7 cellular contexts compared by ENCODE assay signal in genomic region chr15:29270169-29270955, GRCh38. TPM values are rescaled to one million over a fixed set of nuclear protein-coding genes. Genes with fewer than 3 reads are reported as not detected.
DNase-seq lines count a peak whose midpoint lies in the region; ATAC-seq and TF ChIP-seq lines count a peak whose summit lies in the region.

No MANE protein-coding gene starts in this region.

- H3K36me3 Mint-ChIP-seq in activated naive CD4-positive, alpha-beta T cell treated with anti-CD3 and anti-CD28 coated beads, Interleukin-2, amount 50 U/mL, for 24 hours: peaks cover 5% of the 10 kb centered on the region

- peak overlapping the region; percentile 90 for H3K27ac ChIP-seq in Karpas-422 (ENCODE audit: low read length)
- H3K27ac ChIP-seq in right cardiac atrium (ENCODE audit: low read length): peak overlapping the region; percentile 53
- H3K27ac ChIP-seq in skeletal muscle tissue (ENCODE audit: low read depth, low read length): peak overlapping the region; percentile 88

- 2% methylated on average over 8 of the region's 8 CpGs for WGBS in right cardiac atrium

- no peak for TF ChIP-seq CTCF in GM13976 (IDR thresholded peaks at IDR 0.05; ENCODE audit: borderline replicate concordance, control extremely low read depth, extremely low read depth, insufficient read depth, missing control alignments)

- H3K4me3 ChIP-seq in Karpas-422 (ENCODE audit: low read length) (peak overlapping the region; percentile 91), right cardiac atrium (ENCODE audit: low read length) (peak overlapping the region; percentile 89), skeletal muscle tissue (ENCODE audit: low read length in 3 of 3) (peak overlapping the region; percentile 85 to 96 (median 89))

- H3K9me3 ChIP-seq in Karpas-422 (ENCODE audit: low read length): no peaks in the 10 kb centered on the region
- no peaks in the 10 kb centered on the region for H3K9me3 ChIP-seq in right cardiac atrium (ENCODE audit: control insufficient read depth, low read length)
- H3K9me3 ChIP-seq in skeletal muscle tissue (ENCODE audit: control insufficient read depth in 3 of 3, low read length in 3 of 3): no peaks in the 10 kb centered on the region

- no peaks in the 10 kb centered on the region for H3K9me3 Mint-ChIP-seq in activated naive CD4-positive, alpha-beta T cell treated with anti-CD3 and anti-CD28 coated beads, Interleukin-2, amount 50 U/mL, for 24 hours

- H3K4me1 Mint-ChIP-seq in activated naive CD4-positive, alpha-beta T cell treated with anti-CD3 and anti-CD28 coated beads, Interleukin-2, amount 50 U/mL, for 24 hours: peaks cover 53% of the 10 kb centered on the region

- peak; percentile 34 for ATAC-seq in GM21723 (IDR thresholded peaks at IDR 0.05; ENCODE audit: unreplicated experiment)
- no peak for ATAC-seq in right cardiac atrium

- in situ Hi-C loops in GM13976 (cut with MboI; ENCODE audit: low sequenced_read_pairs, unreplicated experiment): no loop called here

- H4K20me1 ChIP-seq in Karpas-422 (ENCODE audit: insufficient read depth, low read depth, low read length): peaks cover 5% of the 10 kb centered on the region; the same call in 1 of the 2 replicates

- peak overlapping the region; percentile 77 for H3K4me2 ChIP-seq in Karpas-422 (ENCODE audit: low read depth, low read length, poor library complexity, severe bottlenecking)

- H3K27me3 Mint-ChIP-seq in activated naive CD4-positive, alpha-beta T cell treated with anti-CD3 and anti-CD28 coated beads, Interleukin-2, amount 50 U/mL, for 24 hours: no peaks in the 10 kb centered on the region

- peak overlapping the region; percentile 97 for H3K27ac Mint-ChIP-seq in activated naive CD4-positive, alpha-beta T cell treated with anti-CD3 and anti-CD28 coated beads, Interleukin-2, amount 50 U/mL, for 24 hours

- DNase-seq in GM13976 (ENCODE audit: low spot score) (peak; percentile 18), Karpas-422 (peak; percentile 61), right cardiac atrium (no peak), NCI-H345 treated with DMSO at 0.1 percent for 48 hours (lab: John Stamatoyannopoulos, UW; ENCODE audit: unreplicated experiment) (no peak)

- no peaks in the 10 kb centered on the region for H3K36me3 ChIP-seq in Karpas-422 (ENCODE audit: insufficient read depth, low read length)
- H3K36me3 ChIP-seq in skeletal muscle tissue (ENCODE audit: control insufficient read depth in 3 of 3, insufficient read depth in 3 of 3, low read length in 3 of 3): no peaks in the 10 kb centered on the region

- H3K4me1 ChIP-seq in Karpas-422 (ENCODE audit: low read length) (peaks cover 27% of the 10 kb centered on the region), right cardiac atrium (ENCODE audit: control insufficient read depth, insufficient read depth, low read length) (peaks cover 3% of the 10 kb centered on the region), skeletal muscle tissue (ENCODE audit: control insufficient read depth in 3 of 3, insufficient read depth in 3 of 3, low read length in 3 of 3) (peaks cover 12 to 26% (median 15%) of the 10 kb centered on the region in 3 donors)

- peak overlapping the region; percentile 95 for H3K4me3 Mint-ChIP-seq in activated naive CD4-positive, alpha-beta T cell treated with anti-CD3 and anti-CD28 coated beads, Interleukin-2, amount 50 U/mL, for 24 hours

- H2AFZ ChIP-seq in Karpas-422 (ENCODE audit: low read length): peak overlapping the region; percentile 64

- H3K9ac ChIP-seq in Karpas-422 (ENCODE audit: low read length): peak overlapping the region; percentile 87
- peak overlapping the region; percentile 24 to 89 (median 87) for H3K9ac ChIP-seq in skeletal muscle tissue (ENCODE audit: low read depth in 1 of 3, low read length in 3 of 3)

- H3K27me3 ChIP-seq in Karpas-422 (ENCODE audit: low read length) (no peaks in the 10 kb centered on the region), right cardiac atrium (ENCODE audit: control insufficient read depth, insufficient read depth) (no peaks in the 10 kb centered on the region), skeletal muscle tissue (ENCODE audit: control insufficient read depth in 3 of 3, insufficient read depth in 3 of 3, low read length in 3 of 3) (no peaks in the 10 kb centered on the region)

- no peaks in the 10 kb centered on the region for H3K9me2 ChIP-seq in Karpas-422 (replicated peaks; ENCODE audit: insufficient read depth, low read length)

- intact Hi-C loops in right cardiac atrium (cut with DNase I): no loop called here

- peaks cover 10% of the 10 kb centered on the region for H3K79me2 ChIP-seq in Karpas-422 (ENCODE audit: low read length)

RNA-seq across cellular contexts. Expression of gene NSMCE3, which starts 0.7 kb away (rescaled TPM):
- total RNA-seq in Karpas-422 (2014; rRNA removed; shearing (Covaris generic); ENCODE audit: low replicate concordance): 14.6 and 14.8 TPM in 2 replicates
- total RNA-seq in right cardiac atrium (1 to 10 TPM; 6.6 to 9.0 (median 7.6) TPM), skeletal muscle tissue (11.0 TPM)
- 8.1 TPM for polyA plus RNA-seq in right cardiac atrium

Comparison
In these comparisons a context has a peak if more than half of its experiments do, and no peak if none do; other contexts are left out.
1. DNase-seq: peak in GM13976 (single experiment) and Karpas-422 (single experiment); none in right cardiac atrium (0 of 3) and NCI-H345 treated with DMSO at 0.1 percent for 48 hours (single experiment).
2. Peak in every context shown above with its lines, with median percentiles within 50 percentile points of each other: H3K27ac ChIP-seq and H3K4me3 ChIP-seq.